Comparison of ENCODE assay signal across 8 cellular contexts in the genomic region with DNA sequence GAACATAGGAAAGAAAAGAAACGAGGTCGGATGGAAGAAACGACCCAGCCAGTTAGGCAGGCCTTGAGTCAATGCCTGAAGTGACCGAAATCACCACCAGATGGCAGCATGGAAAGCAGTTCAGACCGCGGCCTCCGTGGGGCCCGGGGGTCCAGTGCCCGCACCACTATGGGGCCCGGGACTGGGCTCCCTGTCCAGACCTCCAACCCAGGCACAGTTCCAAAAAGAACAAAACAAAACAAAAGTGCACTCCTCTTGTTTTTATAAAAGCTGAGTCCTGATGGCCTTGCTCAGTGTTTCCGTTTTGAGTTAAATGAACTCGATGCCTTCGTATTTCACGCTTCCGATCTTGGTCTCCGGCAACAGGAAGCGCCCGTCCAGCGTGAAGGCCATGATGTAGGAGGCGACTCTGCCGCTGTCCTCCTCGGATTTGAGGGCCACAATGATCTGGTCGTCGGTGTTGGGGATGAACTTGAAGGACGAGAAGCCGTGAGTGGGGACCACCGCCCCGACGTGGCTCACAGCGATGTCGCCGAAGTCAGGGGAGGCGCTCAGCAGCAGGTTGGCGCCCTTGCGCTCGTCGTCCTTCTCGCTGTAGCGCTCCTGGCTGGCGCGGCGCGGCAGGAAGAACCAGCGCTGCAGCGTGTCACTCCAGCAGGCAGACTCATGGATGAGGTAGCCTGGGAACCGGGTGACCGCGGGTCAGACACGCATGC. TPM values are rescaled to one million over a fixed set of nuclear protein-coding genes. Genes with fewer than 3 reads are reported as not detected.
DNase-seq lines count a peak whose midpoint lies in the region; ATAC-seq and TF ChIP-seq lines count a peak whose summit lies in the region.

No MANE protein-coding gene starts in this region.

- no peak overlapping the region for H3K9ac ChIP-seq in GM23248

- no peaks in the 10 kb centered on the region for H3K9me2 ChIP-seq in GM23248 (ENCODE audit: insufficient read depth)

- H3K36me3 Mint-ChIP-seq in T-helper 2 cell treated with Interferon-gamma antibody and Interleukin-4, amounts not matched to agents 5 μg/mL and 100 μg/mL, for 36 hours (ENCODE audit: low read depth), result peaks cover 47% of the 10 kb centered on the region

- no peak for ATAC-seq in HG03442 (IDR thresholded peaks at IDR 0.05; ENCODE audit: unreplicated experiment)

- H3F3A ChIP-seq in GM23248 (ENCODE audit: insufficient read depth), result no peaks in the 10 kb centered on the region

- H3K4me3 ChIP-seq in GM23248 (no peak overlapping the region), kidney epithelial cell (ENCODE audit: low read depth, low read length) (no peak overlapping the region)

- TF ChIP-seq CTCF in kidney epithelial cell (IDR thresholded peaks at IDR 0.05; ENCODE audit: insufficient read depth, low read length, poor library complexity, severe bottlenecking), result peak; percentile 85

- no peaks in the 10 kb centered on the region for H3K9me3 ChIP-seq in GM23248 (ENCODE audit: low read depth)

- H3K4me1 ChIP-seq in GM23248 (ENCODE audit: insufficient read depth), result no peaks in the 10 kb centered on the region

- H3K36me3 ChIP-seq in GM23248 (ENCODE audit: low read depth), result no peaks in the 10 kb centered on the region; the same call in 1 of the 2 replicates
- peaks cover 2% of the 10 kb centered on the region for H3K36me3 ChIP-seq in kidney epithelial cell (ENCODE audit: control insufficient read depth, insufficient read depth, low read length)

- no peak overlapping the region for H3K27ac ChIP-seq in GM23248

- H3K4me3 Mint-ChIP-seq in T-helper 2 cell treated with Interferon-gamma antibody and Interleukin-4, amounts not matched to agents 5 μg/mL and 100 μg/mL, for 36 hours, result no peak overlapping the region

- in situ Hi-C loops in GM23248 (cut with MboI), result no loop called here
- in situ Hi-C loops in T47D (cut with HindIII; ENCODE audit: low pct_unique_long_range_greater_than_20kb, low sequenced_read_pairs), result no loop called here

- H3K27ac Mint-ChIP-seq in T-helper 2 cell treated with Interferon-gamma antibody and Interleukin-4, amounts not matched to agents 5 μg/mL and 100 μg/mL, for 36 hours, result peak overlapping the region; percentile 26

- H3K79me2 ChIP-seq in GM23248 (ENCODE audit: insufficient read depth), result peaks cover 53% of the 10 kb centered on the region

- DNase-seq in AG08395 (ENCODE audit: low spot score) (peak; percentile 60), GM23248 (peak; percentile 60), T47D (ENCODE audit: low read depth in 1 of 2, low spot score in 1 of 2) (peak; percentile 68 to 72), kidney epithelial cell (ENCODE audit: low read depth) (no peak), NCI-H446 treated with DMSO at 0.1 percent for 48 hours (lab: John Stamatoyannopoulos, UW) (no peak)
- peak; percentile 30 for DNase-seq in T-helper 2 cell treated with Interferon-gamma antibody and Interleukin-4, amounts not matched to agents 5 μg/mL and 100 μg/mL, for 36 hours (ENCODE audit: low spot score)
- DNase-seq in stimulated activated CD4-positive, alpha-beta T cell treated with anti-CD3 and anti-CD28 coated beads, Interleukin-4, amount 100 ng/mL, for 48 hours (ENCODE audit: low read depth in 2 of 2), result peak; percentile 49 to 52

- no peaks in the 10 kb centered on the region for H3K27me3 Mint-ChIP-seq in T-helper 2 cell treated with Interferon-gamma antibody and Interleukin-4, amounts not matched to agents 5 μg/mL and 100 μg/mL, for 36 hours (ENCODE audit: low read depth)

- no peak overlapping the region for H2AFZ ChIP-seq in GM23248

- 84 to 86% methylated on average over 45 to 49 of the region's 49 CpGs for WGBS in GM23248 (ENCODE audit: low coverage in 1 of 2, low lambda C conversion rate in 2 of 2, missing lambda C conversion rate in 2 of 2), 2 experiments

- no peaks in the 10 kb centered on the region for H3K4me1 Mint-ChIP-seq in T-helper 2 cell treated with Interferon-gamma antibody and Interleukin-4, amounts not matched to agents 5 μg/mL and 100 μg/mL, for 36 hours (ENCODE audit: low read depth)

- H3K27me3 ChIP-seq in GM23248 (replicated peaks; ENCODE audit: insufficient read depth) (no peaks in the 10 kb centered on the region), kidney epithelial cell (ENCODE audit: control insufficient read depth, insufficient read depth, low read length) (no peaks in the 10 kb centered on the region)

- no peaks in the 10 kb centered on the region for H3K9me3 Mint-ChIP-seq in T-helper 2 cell treated with Interferon-gamma antibody and Interleukin-4, amounts not matched to agents 5 μg/mL and 100 μg/mL, for 36 hours

- H4K20me1 ChIP-seq in GM23248 (ENCODE audit: insufficient read depth), result no peaks in the 10 kb centered on the region

- H3K4me2 ChIP-seq in GM23248 (ENCODE audit: unreplicated experiment), result no peak overlapping the region

RNA-seq across cellular contexts. Expression of gene LGALS3BP, which starts 13.7 kb away (rescaled TPM):
- 8.3 and 8.8 TPM in 2 replicates for total RNA-seq in GM23248 (2014; rRNA removed; shearing (Covaris generic))
- polyA plus RNA-seq in GM23248 (2016; fragmentation: Nextera tagmentation; extraction: Ambion mirVana), result 8.6 and 12.6 TPM in 2 replicates
- total RNA-seq in kidney epithelial cell, result 283 and 378 TPM in 2 replicates

RNA-seq across cellular contexts. Expression of gene CANT1, which starts 16.2 kb away (rescaled TPM):
- total RNA-seq in GM23248 (2014; rRNA removed; shearing (Covaris generic)), result 52.0 and 52.4 TPM in 2 replicates
- 44.8 and 46.2 TPM in 2 replicates for polyA plus RNA-seq in GM23248 (2016; fragmentation: Nextera tagmentation; extraction: Ambion mirVana)
- 54.6 and 70.7 TPM in 2 replicates for total RNA-seq in kidney epithelial cell

RNA-seq across cellular contexts. Expression of gene C1QTNF1, which starts 30.6 kb away (rescaled TPM):
- 12.2 and 14.4 TPM in 2 replicates for total RNA-seq in GM23248 (2014; rRNA removed; shearing (Covaris generic))
- 5.7 and 6.1 TPM in 2 replicates for polyA plus RNA-seq in GM23248 (2016; fragmentation: Nextera tagmentation; extraction: Ambion mirVana)
- total RNA-seq in kidney epithelial cell, result 4.6 and 6.1 TPM in 2 replicates

Comparison
In these comparisons a context has a peak if more than half of its experiments do, and no peak if none do; other contexts are left out.
1. DNase-seq: peak in AG08395 (single experiment), GM23248 (single experiment), T-helper 2 cell treated with Interferon-gamma antibody and Interleukin-4, amounts not matched to agents 5 μg/mL and 100 μg/mL, for 36 hours (single experiment), T47D (2 of 2) and stimulated activated CD4-positive, alpha-beta T cell treated with anti-CD3 and anti-CD28 coated beads, Interleukin-4, amount 100 ng/mL, for 48 hours (2 of 2); none in kidney epithelial cell (single experiment) and NCI-H446 treated with DMSO at 0.1 percent for 48 hours (single experiment).
2. RNA of gene LGALS3BP, which starts 13.7 kb away (total RNA-seq): 283 to 378 TPM in kidney epithelial cell; 8.3 to 8.8 TPM in GM23248; every median in the first group is over 10 times any median in the second.